17 cellular contexts compared by ENCODE assay signal in the genomic region with DNA sequence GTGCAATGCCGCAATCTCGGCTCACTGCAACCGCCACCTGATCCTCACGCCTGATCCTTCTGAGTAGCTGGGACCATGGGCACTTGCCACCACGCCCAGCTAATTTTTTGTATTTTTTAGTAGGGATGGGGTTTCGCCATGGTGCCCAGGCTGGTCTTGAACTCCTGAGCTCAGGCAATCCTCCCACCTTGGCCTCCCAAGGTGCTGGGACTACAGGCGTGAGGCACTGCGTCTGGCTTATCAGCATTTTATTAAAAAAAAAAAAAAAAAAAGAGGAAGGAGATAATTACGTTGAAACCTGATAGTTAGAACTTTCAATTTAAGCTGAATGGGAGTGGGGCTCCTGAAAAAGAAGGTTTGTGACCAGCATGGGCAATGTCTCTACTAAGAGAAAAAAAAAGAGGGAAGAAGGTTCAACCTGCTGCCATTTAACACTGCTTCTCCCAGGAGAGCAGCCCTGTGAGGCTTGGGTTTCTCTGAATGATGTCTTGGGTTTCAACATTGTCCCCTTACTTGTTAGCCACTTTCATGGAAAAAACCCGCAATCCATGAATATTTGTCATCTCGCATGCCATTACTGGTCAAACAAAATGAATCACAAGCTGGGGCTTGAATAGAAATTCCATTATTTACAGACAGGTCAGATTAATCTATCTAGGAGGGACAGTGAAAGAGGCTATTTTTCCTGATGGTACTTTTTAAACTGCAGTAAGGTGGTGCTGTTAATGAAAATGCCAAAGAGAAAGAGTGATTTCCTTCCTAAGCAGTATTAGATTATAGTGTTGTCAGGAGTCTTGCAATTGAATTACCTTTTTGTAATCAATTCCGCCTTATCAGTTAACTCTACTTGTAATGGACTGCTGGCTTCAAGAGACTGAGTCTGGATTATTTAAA.
DNase-seq lines count a peak whose midpoint lies in the region; ATAC-seq, FAIRE-seq and TF ChIP-seq lines count a peak whose summit lies in the region.
"Had no signal": no experiment of that assay in that cellular context is flagged by ENCODE, and none has a peak within 500 bp of the region (broad histone marks: within the 10 kb centered on the region; RNA-seq: fewer than 3 reads in every experiment).

No MANE protein-coding gene starts in this region.

- peak overlapping the region; percentile 31; the same call in 1 of the 2 replicates for H3K4me2 ChIP-seq in SK-N-SH
- peak overlapping the region; percentile 54 for H3K4me2 ChIP-seq in keratinocyte (ENCODE audit: control insufficient read depth, extremely low read depth, insufficient read depth, low read depth, low read length)

- TF ChIP-seq RAD21 in SK-N-SH (IDR thresholded peaks at IDR 0.05; ENCODE audit: low read length), result no peak

- CTCF ChIA-PET in SK-N-SH (lab: Yijun Ruan, JAX), result interaction anchor here (0.9 to 1.4 kb wide), 2 partner anchors 10 to 79 kb away, joined by 4 to 5 read pairs; no protein-coding TSS in a partner anchor

- H3K9me1 ChIP-seq in keratinocyte (ENCODE audit: control insufficient read depth, extremely low read depth, insufficient read depth, low read length), result no peaks in the 10 kb centered on the region

- no peak overlapping the region for H2AFZ ChIP-seq in SK-N-SH (ENCODE audit: low read depth)
- H2AFZ ChIP-seq in keratinocyte (ENCODE audit: control insufficient read depth, low read length), result no peak overlapping the region

- ATAC-seq in HG02938 (IDR thresholded peaks at IDR 0.05; ENCODE audit: unreplicated experiment), result no peak
- ATAC-seq: activated CD8-positive, alpha-beta T cell treated with anti-CD3 and anti-CD28 coated beads, Interleukin-2, amount 10 ng/mL, durations not matched to agents 7 days and 5 days; gastroesophageal sphincter; left cardiac atrium; natural killer cell treated with Interleukin-12 subunit alpha and Interleukin-12 subunit beta and Interleukin-15 and Interleukin-18, amount 100 ng/mL, for 72 hours had no signal

- dilution Hi-C loops in keratinocyte (cut with MboI; ENCODE audit: extremely low pct_ligation_motif_present, low sequenced_read_pairs), result no loop called here

- H3K79me2 ChIP-seq in SK-N-SH (ENCODE audit: insufficient read depth) (peaks cover 96% of the 10 kb centered on the region), keratinocyte (ENCODE audit: control insufficient read depth, insufficient read depth, low read length) (peaks cover 5% of the 10 kb centered on the region)

- peaks cover 8% of the 10 kb centered on the region for H3K9me3 ChIP-seq in SK-N-SH
- H3K9me3 ChIP-seq in keratinocyte (ENCODE audit: control insufficient read depth, low read depth, low read length), result no peaks in the 10 kb centered on the region
- H3K9me3 ChIP-seq: gastroesophageal sphincter had no signal

- no peak overlapping the region for H3K4me3 ChIP-seq in SK-N-SH (ENCODE audit: low read depth in 2 of 2, low read length in 1 of 2)
- H3K4me3 ChIP-seq in keratinocyte (ENCODE audit: control insufficient read depth in 2 of 3, extremely low read depth in 1 of 3, insufficient read depth in 2 of 3, low read depth in 1 of 3, low read length in 3 of 3), result no peak overlapping the region
- H3K4me3 ChIP-seq: coronary artery, gastroesophageal sphincter had no signal

- TF ChIP-seq CTCF in SK-N-SH (IDR thresholded peaks at IDR 0.05), result no peak
- no peak for TF ChIP-seq CTCF in keratinocyte (optimal IDR thresholded peaks at IDR 0.05 in 1 of 3, IDR thresholded peaks at IDR 0.05 in 1 of 3, conservative IDR thresholded peaks at IDR 0.05 in 1 of 3; ENCODE audit: extremely low read depth in 1 of 3, insufficient read depth in 2 of 3, low read length in 3 of 3)

- WGBS in SK-N-SH (ENCODE audit: low lambda C conversion rate), result 75% methylated on average over 12 of the region's 12 CpGs

- POLR2A ChIA-PET in SK-N-SH (lab: Yijun Ruan, JAX), result interaction anchor here (0.6 kb wide), 1 partner anchor 67 kb away, joined by 3 read pairs; no protein-coding TSS in a partner anchor

- peak; percentile 85 for FAIRE-seq in HTR-8/SVneo (lab: Jason Lieb, UNC)
- FAIRE-seq in keratinocyte (lab: Jason Lieb, UNC), result no peak

- DNase-seq in AG20443 (ENCODE audit: low spot score) (peak; percentile 40), HTR-8/SVneo (ENCODE audit: insufficient read length, low spot score) (peak; percentile 80), SK-N-SH (no peak), keratinocyte (ENCODE audit: low read depth, low spot score) (no peak), iPS-NIHi11 (ENCODE audit: low spot score) (no peak)
- no peak for DNase-seq in activated CD8-positive, alpha-beta memory T cell treated with anti-CD3 and anti-CD28 coated beads, Interleukin-2, amount 50 U/mL, for 4 hours
- DNase-seq in effector CD8-positive, alpha-beta T cell (lab: John Stamatoyannopoulos, UW), result no peak
- DNase-seq: activated CD8-positive, alpha-beta T cell treated with anti-CD3 and anti-CD28 coated beads, Interleukin-2, amount 10 ng/mL, durations not matched to agents 7 days and 5 days; activated naive CD4-positive, alpha-beta T cell; left cardiac atrium; stimulated activated CD4-positive, alpha-beta T cell treated with anti-CD3 and anti-CD28 coated beads, Interleukin-12 subunit alpha, Interleukin-12 subunit beta, amount 100 ng/mL, for 4 hours; T-helper 2 cell had no signal

- H3K36me3 ChIP-seq in SK-N-SH (replicated peaks in 1 of 2; ENCODE audit: control insufficient read depth in 1 of 2, insufficient read depth in 2 of 2, low read length in 1 of 2), result peaks cover 0 to 24% of the 10 kb centered on the region in 2 experiments
- peaks cover 0 to 2% of the 10 kb centered on the region in 2 experiments for H3K36me3 ChIP-seq in keratinocyte (ENCODE audit: control insufficient read depth in 2 of 2, extremely low read depth in 1 of 2, insufficient read depth in 2 of 2, low read length in 2 of 2)
- H3K36me3 ChIP-seq: gastroesophageal sphincter had no signal

- no peak overlapping the region for H3K9ac ChIP-seq in SK-N-SH
- H3K9ac ChIP-seq in keratinocyte (ENCODE audit: control insufficient read depth, extremely low read depth, insufficient read depth, low read length), result peak overlapping the region; percentile 25

- peaks cover 12 to 21% of the 10 kb centered on the region in 2 experiments for H3K4me1 ChIP-seq in SK-N-SH (ENCODE audit: control insufficient read depth in 1 of 2, insufficient read depth in 2 of 2, low read depth in 1 of 2, low read length in 1 of 2)
- peaks cover 13% of the 10 kb centered on the region for H3K4me1 ChIP-seq in keratinocyte (ENCODE audit: control insufficient read depth, extremely low read depth, insufficient read depth, low read length)
- H3K4me1 ChIP-seq: gastroesophageal sphincter had no signal

- TF ChIP-seq EP300 in SK-N-SH (IDR thresholded peaks at IDR 0.05; ENCODE audit: borderline replicate concordance in 1 of 2, low read depth in 1 of 2, low read length in 1 of 2), result peak in 1 of 2 experiments; percentile 32; a peak in 1 of 4 replicates

- H3F3A ChIP-seq in SK-N-SH (replicated peaks; ENCODE audit: insufficient read depth), result peaks cover 13% of the 10 kb centered on the region

- H4K20me1 ChIP-seq in SK-N-SH (ENCODE audit: insufficient read depth) (peaks cover 3% of the 10 kb centered on the region; the same call in 1 of the 2 replicates), keratinocyte (ENCODE audit: control insufficient read depth, extremely low read depth, insufficient read depth, low read length) (no peaks in the 10 kb centered on the region)

- no peaks in the 10 kb centered on the region for H3K9me2 ChIP-seq in SK-N-SH

- H3K27me3 ChIP-seq in SK-N-SH (ENCODE audit: insufficient read depth), result no peaks in the 10 kb centered on the region
- no peaks in the 10 kb centered on the region for H3K27me3 ChIP-seq in keratinocyte (ENCODE audit: control insufficient read depth, extremely low read depth, insufficient read depth, low read length)
- H3K27me3 ChIP-seq: gastroesophageal sphincter had no signal

- H3K27ac ChIP-seq in SK-N-SH (ENCODE audit: low read depth in 2 of 2, low read length in 1 of 2) (peak overlapping the region; percentile 18 to 52), keratinocyte (ENCODE audit: control insufficient read depth, insufficient read depth, low read length) (no peak overlapping the region)
- H3K27ac ChIP-seq: C4-2B, coronary artery, gastroesophageal sphincter had no signal

TF ChIP-seq in SK-N-SH, 30 proteins besides CTCF, POLR2A, EP300 and RAD21:
- TF ChIP-seq TCF12 (IDR thresholded peaks at IDR 0.05), result peak; percentile 27; the same call in 1 of the 2 replicates
- TF ChIP-seq GATA2 (CRISPR knock-in tag; IDR thresholded peaks at IDR 0.05), result no peak
- TF ChIP-seq JUND (IDR thresholded peaks at IDR 0.05), result peak; percentile 31; the same call in 1 of the 2 replicates
- TF ChIP-seq MEF2A (IDR thresholded peaks at IDR 0.05; ENCODE audit: borderline replicate concordance, low read depth), result no peak
- peak; percentile 58; the same call in 1 of the 2 replicates for TF ChIP-seq FOSL2 (IDR thresholded peaks at IDR 0.05; ENCODE audit: borderline replicate concordance, low read depth)
- TF ChIP-seq, protein P1, sequence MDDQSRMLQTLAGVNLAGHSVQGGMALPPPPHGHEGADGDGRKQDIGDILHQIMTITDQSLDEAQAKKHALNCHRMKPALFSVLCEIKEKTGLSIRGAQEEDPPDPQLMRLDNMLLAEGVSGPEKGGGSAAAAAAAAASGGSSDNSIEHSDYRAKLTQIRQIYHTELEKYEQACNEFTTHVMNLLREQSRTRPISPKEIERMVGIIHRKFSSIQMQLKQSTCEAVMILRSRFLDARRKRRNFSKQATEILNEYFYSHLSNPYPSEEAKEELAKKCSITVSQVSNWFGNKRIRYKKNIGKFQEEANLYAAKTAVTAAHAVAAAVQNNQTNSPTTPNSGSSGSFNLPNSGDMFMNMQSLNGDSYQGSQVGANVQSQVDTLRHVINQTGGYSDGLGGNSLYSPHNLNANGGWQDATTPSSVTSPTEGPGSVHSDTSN (IDR thresholded peaks at IDR 0.05), result peak; percentile 68
- TF ChIP-seq RFX5 (IDR thresholded peaks at IDR 0.05; ENCODE audit: low read length), result no peak

Comparison
In these comparisons a context has a peak if more than half of its experiments do, and no peak if none do; other contexts are left out.
1. DNase-seq: peak in AG20443 (single experiment) and HTR-8/SVneo (single experiment); none in SK-N-SH (single experiment), keratinocyte (single experiment), activated CD8-positive, alpha-beta memory T cell treated with anti-CD3 and anti-CD28 coated beads, Interleukin-2, amount 50 U/mL, for 4 hours (single experiment), iPS-NIHi11 (single experiment) and effector CD8-positive, alpha-beta T cell (single experiment).